Comparison of ENCODE assay signal across 8 cellular contexts in genomic region chr1:37682334-37682987, GRCh38. TPM values are rescaled to one million over a fixed set of nuclear protein-coding genes. Genes with fewer than 3 reads are reported as not detected.
A peak's percentile ranks its signal among the peaks of the same experiment; 100 is the strongest.
DNase-seq lines count a peak whose midpoint lies in the region; ATAC-seq and TF ChIP-seq lines count a peak whose summit lies in the region.

No MANE protein-coding gene starts in this region.

- WGBS in testis, 2 donors, result 59 to 70% methylated on average over 5 of the region's 5 CpGs

- no peak overlapping the region for H3K4me3 ChIP-seq in LNCaP clone FGC (ENCODE audit: low read depth, low read length)
- H3K4me3 ChIP-seq in neutrophil (ENCODE audit: low read depth in 1 of 2, low read length in 1 of 2), result no peak overlapping the region
- no peak overlapping the region for H3K4me3 ChIP-seq in testis

- H3K36me3 ChIP-seq in neutrophil, result peaks cover 24% of the 10 kb centered on the region
- no peaks in the 10 kb centered on the region for H3K36me3 ChIP-seq in testis (ENCODE audit: low read depth, missing control alignments)

- H3K27ac ChIP-seq in neutrophil (peak overlapping the region; percentile 40), testis (no peak overlapping the region)

- TF ChIP-seq POLR2A in testis (IDR thresholded peaks at IDR 0.05), result no peak

- peak; percentile 82 for TF ChIP-seq CTCF in LNCaP clone FGC (IDR thresholded peaks at IDR 0.05; ENCODE audit: control insufficient read depth, extremely low read depth, insufficient read depth)
- peak; percentile 91 for TF ChIP-seq CTCF in neutrophil (IDR thresholded peaks at IDR 0.05)
- TF ChIP-seq CTCF in testis (IDR thresholded peaks at IDR 0.05), result peak; percentile 93 to 94 (median 94)

- peak; percentile 50 for DNase-seq in DMS79 (lab: John Stamatoyannopoulos, UW)
- DNase-seq in LNCaP clone FGC (ENCODE audit: low read depth), result no peak
- DNase-seq in RKO (ENCODE audit: low spot score), result peak; percentile 73
- DNase-seq in activated T-helper 1 cell treated with Interleukin-2 at 50 U/mL for 16 hours (ENCODE audit: low read depth), result peak; percentile 50
- DNase-seq in fibroblast of peridontal ligament (ENCODE audit: extremely low read depth), result peak; percentile 80
- DNase-seq in testis, result peak; percentile 86

- no peaks in the 10 kb centered on the region for H3K9me3 ChIP-seq in neutrophil
- H3K9me3 ChIP-seq in testis, result no peaks in the 10 kb centered on the region

- intact Hi-C loops in testis (cut with DNase I; ENCODE audit: low total_unique reads), result no loop called here

- ATAC-seq in GM19455 (IDR thresholded peaks at IDR 0.05; ENCODE audit: unreplicated experiment), result no peak

- H3K27me3 ChIP-seq in neutrophil (no peaks in the 10 kb centered on the region), testis (no peaks in the 10 kb centered on the region)

- peaks cover 4 to 5% of the 10 kb centered on the region in 2 experiments for H3K4me1 ChIP-seq in neutrophil (ENCODE audit: control insufficient read depth in 1 of 2, insufficient read depth in 1 of 2, low read depth in 1 of 2, low read length in 1 of 2)
- H3K4me1 ChIP-seq in testis, result peaks cover 3% of the 10 kb centered on the region

RNA-seq across cellular contexts. Expression of gene CDCA8, which starts 9.9 kb away (rescaled TPM):
- 10 to 100 TPM; 21.0 to 28.1 TPM for total RNA-seq in testis
- polyA plus RNA-seq in testis (ENCODE audit: insufficient read depth, low read depth, low replicate concordance), result 52.4 TPM

RNA-seq across cellular contexts. Expression of gene RSPO1, which starts 47.8 kb away (rescaled TPM):
- total RNA-seq in testis, result under 1 TPM; 0.16 to 0.25 TPM
- 5.0 TPM for polyA plus RNA-seq in testis (ENCODE audit: insufficient read depth, low read depth, low replicate concordance)
